In the genomic region with DNA sequence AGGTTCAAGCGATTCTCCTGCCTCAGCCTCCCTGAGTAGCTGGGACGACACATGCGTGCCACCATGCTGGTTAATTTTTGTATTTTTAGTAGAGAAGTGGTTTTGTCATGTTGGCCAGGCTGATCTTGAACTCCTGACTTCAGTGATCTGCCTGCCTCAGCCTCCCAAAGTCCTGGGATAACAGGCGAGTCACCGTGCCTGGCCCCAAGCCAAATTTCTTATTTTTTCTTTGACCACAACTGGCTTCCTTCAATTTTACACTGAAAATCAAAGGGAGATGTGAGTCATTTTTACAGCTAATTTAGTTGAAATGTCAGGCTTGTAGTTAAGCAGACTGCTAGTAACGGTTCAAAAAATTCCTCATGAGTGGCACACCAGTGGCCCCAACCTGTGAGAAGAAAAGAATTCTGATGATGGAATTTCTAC, we compare ENCODE assay signal across 9 cellular contexts. TPM values are rescaled to one million over a fixed set of nuclear protein-coding genes. Genes with fewer than 3 reads are reported as not detected.
DNase-seq lines count a peak whose midpoint lies in the region; ATAC-seq and TF ChIP-seq lines count a peak whose summit lies in the region.
"Had no signal": no experiment of that assay in that cellular context is flagged by ENCODE, and none has a peak within 500 bp of the region (broad histone marks: within the 10 kb centered on the region; RNA-seq: fewer than 3 reads in every experiment).

No MANE protein-coding gene starts in this region.

- peaks cover 5% of the 10 kb centered on the region for H3K4me1 ChIP-seq in effector memory CD4-positive, alpha-beta T cell (ENCODE audit: control insufficient read depth, insufficient read depth, low read length, poor library complexity, severe bottlenecking)
- H3K4me1 ChIP-seq in gastrocnemius medialis, result peaks cover 34 to 41% of the 10 kb centered on the region in 2 donors

- DNase-seq in DMS53 (lab: John Stamatoyannopoulos, UW), result peak; percentile 53
- DNase-seq in DMS53 treated with DMSO at 0.1 percent for 48 hours (lab: John Stamatoyannopoulos, UW; ENCODE audit: unreplicated experiment), result no peak
- DNase-seq in UCSD-AML1 (lab: John Stamatoyannopoulos, UW; ENCODE audit: unreplicated experiment), result peak; percentile 33
- DNase-seq in fibroblast of mammary gland (ENCODE audit: low read depth), result peak; percentile 92
- peak; percentile 16 to 18 for DNase-seq in stimulated activated CD8-positive, alpha-beta memory T cell treated with anti-CD3 and anti-CD28 coated beads, Interleukin-2, amount 100 ng/mL, for 48 hours (ENCODE audit: low read depth in 2 of 2)
- no peak for DNase-seq in NCI-H2107 treated with DMSO at 0.1 percent for 48 hours (lab: John Stamatoyannopoulos, UW; ENCODE audit: unreplicated experiment)
- DNase-seq in effector memory CD4-positive, alpha-beta T cell, result no peak
- DNase-seq in gastrocnemius medialis, result no peak

- H3K4me3 ChIP-seq in fibroblast of mammary gland (ENCODE audit: control insufficient read depth, low read depth, low read length) (no peak overlapping the region), gastrocnemius medialis (no peak overlapping the region)
- H3K4me3 ChIP-seq in effector memory CD4-positive, alpha-beta T cell (ENCODE audit: insufficient read depth, low read depth, low read length, poor library complexity, severe bottlenecking), result no peak overlapping the region

- no peak overlapping the region for H3K27ac ChIP-seq in effector memory CD4-positive, alpha-beta T cell (ENCODE audit: insufficient read depth, low read length, poor library complexity, severe bottlenecking)
- H3K27ac ChIP-seq in gastrocnemius medialis, result no peak overlapping the region
- H3K27ac ChIP-seq: 22Rv1 had no signal

- no peaks in the 10 kb centered on the region for H3K9me3 ChIP-seq in effector memory CD4-positive, alpha-beta T cell (ENCODE audit: control insufficient read depth, low read length)
- no peaks in the 10 kb centered on the region for H3K9me3 ChIP-seq in gastrocnemius medialis

- ATAC-seq in gastrocnemius medialis, result no peak

- TF ChIP-seq CTCF in fibroblast of mammary gland (conservative IDR thresholded peaks at IDR 0.05; ENCODE audit: control insufficient read depth, insufficient read depth, low read depth, low read length) (no peak), gastrocnemius medialis (IDR thresholded peaks at IDR 0.05 in 4 of 5, conservative IDR thresholded peaks at IDR 0.05 in 1 of 5) (no peak)

- no peak for TF ChIP-seq POLR2A in gastrocnemius medialis (IDR thresholded peaks at IDR 0.05)

- intact Hi-C loops in gastrocnemius medialis (cut with DNase I; ENCODE audit: low total_unique reads), result no loop called here

- H3K27me3 ChIP-seq in effector memory CD4-positive, alpha-beta T cell (replicated peaks; ENCODE audit: control insufficient read depth, insufficient read depth, low read length, poor library complexity, severe bottlenecking), result no peaks in the 10 kb centered on the region
- no peaks in the 10 kb centered on the region for H3K27me3 ChIP-seq in gastrocnemius medialis

- H3K36me3 ChIP-seq in effector memory CD4-positive, alpha-beta T cell (ENCODE audit: control insufficient read depth, insufficient read depth, low read length), result no peaks in the 10 kb centered on the region
- H3K36me3 ChIP-seq in gastrocnemius medialis, result no peaks in the 10 kb centered on the region

- in situ Hi-C loops in gastrocnemius medialis (cut with MboI; ENCODE audit: low sequenced_read_pairs in 4 of 4), result no loop called here

RNA-seq across cellular contexts. Expression of a gene that starts 7.8 kb away (rescaled TPM):
- 10 to 100 TPM; 25.4 to 33.0 (median 26.8) TPM for total RNA-seq in gastrocnemius medialis

Comparison
In these comparisons a context has a peak if more than half of its experiments do, and no peak if none do; other contexts are left out.
1. DNase-seq: peak in DMS53 (single experiment), UCSD-AML1 (single experiment), fibroblast of mammary gland (single experiment) and stimulated activated CD8-positive, alpha-beta memory T cell treated with anti-CD3 and anti-CD28 coated beads, Interleukin-2, amount 100 ng/mL, for 48 hours (2 of 2); none in DMS53 treated with DMSO at 0.1 percent for 48 hours (single experiment), NCI-H2107 treated with DMSO at 0.1 percent for 48 hours (single experiment), effector memory CD4-positive, alpha-beta T cell (0 of 3) and gastrocnemius medialis (0 of 2).